In genomic region chr2:54579061-54579681, GRCh38 we compare ENCODE assay signal across 11 cellular contexts.
DNase-seq lines count a peak whose midpoint lies in the region; ATAC-seq and TF ChIP-seq lines count a peak whose summit lies in the region.
"Had no signal": no experiment of that assay in that cellular context is flagged by ENCODE, and none has a peak within 500 bp of the region (broad histone marks: within the 10 kb centered on the region; RNA-seq: fewer than 3 reads in every experiment).

No MANE protein-coding gene starts in this region.

- CTCF ChIA-PET in CD8-positive, alpha-beta memory T cell (lab: Charles Lee): interaction anchor here (0.9 to 3.3 kb wide), 3 partner anchors 10 to 27 kb away, joined by 3 to 28 read pairs (median 3); no protein-coding TSS in a partner anchor

- POLR2A ChIA-PET in CD8-positive, alpha-beta memory T cell (lab: Charles Lee): interaction anchor here (0.9 to 1.2 kb wide), 2 partner anchors 10 kb away, joined by 3 to 4 read pairs; no protein-coding TSS in a partner anchor

- TF ChIP-seq POLR2A in breast epithelium (IDR thresholded peaks at IDR 0.05) (no peak), prostate gland (IDR thresholded peaks at IDR 0.05) (no peak)

- H3K9me3 ChIP-seq in CD8-positive, alpha-beta memory T cell (ENCODE audit: low read length): no peaks in the 10 kb centered on the region
- no peaks in the 10 kb centered on the region for H3K9me3 ChIP-seq in breast epithelium
- no peaks in the 10 kb centered on the region for H3K9me3 ChIP-seq in prostate gland
- H3K9me3 ChIP-seq: SJSA1 had no signal

- peaks cover 95% of the 10 kb centered on the region for H3K4me1 ChIP-seq in CD8-positive, alpha-beta memory T cell (ENCODE audit: insufficient read depth, low read length)
- H3K4me1 ChIP-seq in breast epithelium (peaks cover 0 to 25% of the 10 kb centered on the region in 2 donors), prostate gland (replicated peaks) (peaks cover 4% of the 10 kb centered on the region)

- peak overlapping the region; percentile 49 for H3K27ac ChIP-seq in CD8-positive, alpha-beta memory T cell (ENCODE audit: low read depth, low read length)
- H3K27ac ChIP-seq in breast epithelium (peak overlapping the region; percentile 75 to 79), dorsolateral prefrontal cortex (peak overlapping the region in 8 of 59 donors; percentile 5 to 50 (median 28)), prostate gland (peak overlapping the region in 1 of 2 donors; percentile 21)
- H3K27ac ChIP-seq: SJSA1 had no signal

- H3K27me3 Mint-ChIP-seq in CD8-positive, alpha-beta memory T cell: no peaks in the 10 kb centered on the region
- no peaks in the 10 kb centered on the region for H3K27me3 Mint-ChIP-seq in IgD-negative memory B cell
- H3K27me3 Mint-ChIP-seq in natural killer cell treated with Interleukin-12 subunit alpha and Interleukin-12 subunit beta and Interleukin-15 and Interleukin-18, amount 100 ng/mL, for 72 hours: no peaks in the 10 kb centered on the region

- 62% methylated on average over 8 of the region's 8 CpGs for WGBS in prostate gland

- H3K4me1 Mint-ChIP-seq in CD8-positive, alpha-beta memory T cell: peaks cover 90 to 98% (median 98%) of the 10 kb centered on the region in 3 donors
- H3K4me1 Mint-ChIP-seq in IgD-negative memory B cell: peaks cover 71 to 86% (median 72%) of the 10 kb centered on the region in 3 donors
- H3K4me1 Mint-ChIP-seq in natural killer cell treated with Interleukin-12 subunit alpha and Interleukin-12 subunit beta and Interleukin-15 and Interleukin-18, amount 100 ng/mL, for 72 hours (ENCODE audit: low read depth in 2 of 2): peaks cover 58 to 69% of the 10 kb centered on the region in 2 donors

- peak overlapping the region in 6 of 7 donors; percentile 45 to 78 (median 73) for H3K4me3 Mint-ChIP-seq in CD8-positive, alpha-beta memory T cell
- peak overlapping the region in 3 of 4 donors; percentile 72 to 91 (median 85) for H3K4me3 Mint-ChIP-seq in IgD-negative memory B cell
- H3K4me3 Mint-ChIP-seq in natural killer cell treated with Interleukin-12 subunit alpha and Interleukin-12 subunit beta and Interleukin-15 and Interleukin-18, amount 100 ng/mL, for 72 hours: peak overlapping the region; percentile 14

- ATAC-seq in natural killer cell treated with Interleukin-12 subunit alpha and Interleukin-12 subunit beta and Interleukin-15 and Interleukin-18, amount 100 ng/mL, for 72 hours: no peak

- H3K27ac Mint-ChIP-seq in CD8-positive, alpha-beta memory T cell: peak overlapping the region; percentile 75 to 98 (median 92)
- H3K27ac Mint-ChIP-seq in IgD-negative memory B cell: peak overlapping the region; percentile 79 to 99 (median 92)
- H3K27ac Mint-ChIP-seq in natural killer cell treated with Interleukin-12 subunit alpha and Interleukin-12 subunit beta and Interleukin-15 and Interleukin-18, amount 100 ng/mL, for 72 hours: peak overlapping the region; percentile 27 to 100

- intact Hi-C loops in breast epithelium (cut with DNase I; ENCODE audit: low total_unique reads): no loop called here
- intact Hi-C loops in dorsolateral prefrontal cortex (cut with DNase I): no loop called here
- intact Hi-C loops in prostate gland (cut with DNase I): no loop called here

- H3K36me3 Mint-ChIP-seq in CD8-positive, alpha-beta memory T cell: peaks cover 0 to 10% (median 5%) of the 10 kb centered on the region in 3 donors
- peaks cover 9% of the 10 kb centered on the region for H3K36me3 Mint-ChIP-seq in IgD-negative memory B cell
- no peaks in the 10 kb centered on the region for H3K36me3 Mint-ChIP-seq in natural killer cell treated with Interleukin-12 subunit alpha and Interleukin-12 subunit beta and Interleukin-15 and Interleukin-18, amount 100 ng/mL, for 72 hours

- peak overlapping the region; percentile 35 for H3K4me3 ChIP-seq in CD8-positive, alpha-beta memory T cell (ENCODE audit: low read length)
- H3K4me3 ChIP-seq in breast epithelium: no peak overlapping the region
- no peak overlapping the region for H3K4me3 ChIP-seq in dorsolateral prefrontal cortex
- no peak overlapping the region for H3K4me3 ChIP-seq in prostate gland
- H3K4me3 ChIP-seq: SJSA1 had no signal

- TF ChIP-seq CTCF in breast epithelium (IDR thresholded peaks at IDR 0.05) (no peak), dorsolateral prefrontal cortex (IDR thresholded peaks at IDR 0.05 in 54 of 56, conservative IDR thresholded peaks at IDR 0.05 in 2 of 56; ENCODE audit: low read depth in 1 of 56, partially characterized antibody in 56 of 56) (no peak), prostate gland (IDR thresholded peaks at IDR 0.05) (no peak)

- DNase-seq in CD8-positive, alpha-beta memory T cell: no peak
- DNase-seq in breast epithelium (ENCODE audit: low spot score in 2 of 2): no peak
- no peak for DNase-seq in natural killer cell treated with Interleukin-12 subunit alpha and Interleukin-12 subunit beta and Interleukin-15 and Interleukin-18, amount 100 ng/mL, for 72 hours (ENCODE audit: low spot score)
- DNase-seq in dorsolateral prefrontal cortex: no peak
- DNase-seq in stimulated activated CD4-positive, alpha-beta T cell treated with anti-CD3 and anti-CD28 coated beads, Interleukin-12 subunit alpha, Interleukin-12 subunit beta, amount 100 ng/mL, for 4 hours: no peak
- DNase-seq in SKM-1 (lab: John Stamatoyannopoulos, UW; ENCODE audit: unreplicated experiment): no peak
- no peak for DNase-seq in prostate gland (ENCODE audit: low spot score)
- DNase-seq: activated CD8-positive, alpha-beta memory T cell treated with anti-CD3 and anti-CD28 coated beads, Interleukin-2, amount 50 U/mL, for 48 hours; DND-41 had no signal

- H3K36me3 ChIP-seq in CD8-positive, alpha-beta memory T cell (ENCODE audit: insufficient read depth, low read length): no peaks in the 10 kb centered on the region
- no peaks in the 10 kb centered on the region for H3K36me3 ChIP-seq in breast epithelium
- no peaks in the 10 kb centered on the region for H3K36me3 ChIP-seq in prostate gland

- no peaks in the 10 kb centered on the region for H3K27me3 ChIP-seq in CD8-positive, alpha-beta memory T cell (ENCODE audit: insufficient read depth, low read length, poor library complexity, severe bottlenecking)
- no peaks in the 10 kb centered on the region for H3K27me3 ChIP-seq in breast epithelium
- no peaks in the 10 kb centered on the region for H3K27me3 ChIP-seq in dorsolateral prefrontal cortex
- H3K27me3 ChIP-seq in prostate gland (replicated peaks; ENCODE audit: insufficient read depth): no peaks in the 10 kb centered on the region
- H3K27me3 ChIP-seq: SJSA1 had no signal

- H3K9me3 Mint-ChIP-seq in CD8-positive, alpha-beta memory T cell: peaks cover 0 to 2% (median 0%) of the 10 kb centered on the region in 5 donors
- no peaks in the 10 kb centered on the region for H3K9me3 Mint-ChIP-seq in IgD-negative memory B cell
- H3K9me3 Mint-ChIP-seq in natural killer cell treated with Interleukin-12 subunit alpha and Interleukin-12 subunit beta and Interleukin-15 and Interleukin-18, amount 100 ng/mL, for 72 hours: no peaks in the 10 kb centered on the region

Comparison
In these comparisons a context has a peak if more than half of its experiments do, and no peak if none do; other contexts are left out.
1. H3K4me3 Mint-ChIP-seq: peak in every context shown above with its lines; median percentile 85 in IgD-negative memory B cell; 73 in CD8-positive, alpha-beta memory T cell; 14 in natural killer cell treated with Interleukin-12 subunit alpha and Interleukin-12 subunit beta and Interleukin-15 and Interleukin-18, amount 100 ng/mL, for 72 hours.